ENCODE assay signal across 24 cellular contexts in genomic region chr11:5737672-5738071, GRCh38. TPM values are rescaled to one million over a fixed set of nuclear protein-coding genes. Genes with fewer than 3 reads are reported as not detected.
"Had no signal": no experiment of that assay in that cellular context is flagged by ENCODE, and none has a peak within 500 bp of the region (broad histone marks: within the 10 kb centered on the region; RNA-seq: fewer than 3 reads in every experiment).

No MANE protein-coding gene starts in this region.

- H3K4me2 ChIP-seq: SK-N-SH had no signal

- H3K27ac ChIP-seq: ascending aorta, heart right ventricle, pancreas, tibial artery had no signal

- DNase-seq: activated CD4-positive, alpha-beta T cell treated with anti-CD3 and anti-CD28 coated beads, Interleukin-2, amount 10 ng/mL, durations not matched to agents 24 days and 14 days; activated CD8-positive, alpha-beta memory T cell treated with anti-CD3 and anti-CD28 coated beads, Interleukin-2, amount 50 U/mL, for 4 hours; activated naive CD4-positive, alpha-beta T cell treated with anti-CD3 and anti-CD28 coated beads, Interleukin-2, amount 10 ng/mL, durations not matched to agents 7 days and 5 days; activated naive CD8-positive, alpha-beta T cell treated with anti-CD3 and anti-CD28 coated beads, Interleukin-2, amount 50 U/mL, for 24 hours; activated T-cell treated with anti-CD3 and anti-CD28 coated beads, Interleukin-2, amount 50 U/mL, for 4 hours; effector CD8-positive, alpha-beta T cell; foreskin melanocyte; heart right ventricle; immature natural killer cell; left cardiac atrium; mesendoderm; naive thymus-derived CD8-positive, alpha-beta T cell; pancreas; SK-N-SH; stimulated activated naive B cell treated with anti-CD40 and anti-IgM and Interleukin-4, amounts not matched to agents 10 μg/mL and 1 μg/mL and 100 μg/mL, for 72 hours; T-cell; tibial artery had no signal

- H3K36me3 ChIP-seq: ascending aorta, heart right ventricle, pancreas, tibial artery had no signal

- FAIRE-seq: endothelial cell of umbilical vein, pancreas had no signal

- H3K9ac ChIP-seq: SK-N-SH had no signal

- H3K4me3 ChIP-seq: ascending aorta, heart right ventricle, pancreas, tibial artery had no signal

- H3K9me3 ChIP-seq: pancreas, SK-N-SH had no signal

- ATAC-seq: activated naive CD8-positive, alpha-beta T cell treated with anti-CD3 and anti-CD28 coated beads, Interleukin-2, amount 50 U/mL, for 24 hours; activated T-cell treated with anti-CD3 and anti-CD28 coated beads, Interleukin-2, amount 50 U/mL, for 4 hours; heart right ventricle; left cardiac atrium; naive thymus-derived CD8-positive, alpha-beta T cell; pancreas; stimulated activated naive B cell treated with anti-CD40 and anti-IgM and Interleukin-4, amounts not matched to agents 10 μg/mL and 1 μg/mL and 100 μg/mL, for 72 hours; T-cell had no signal

- H3K4me1 ChIP-seq: ascending aorta, heart right ventricle, pancreas, tibial artery had no signal

- H3K27me3 ChIP-seq: ascending aorta, heart right ventricle, tibial artery had no signal

RNA-seq across cellular contexts. Expression of gene OR56B1, which starts 1.4 kb away (rescaled TPM):
- total RNA-seq: activated T-cell treated with anti-CD3 and anti-CD28 coated beads, Interleukin-2, amount 50 U/mL, for 4 hours; ascending aorta; cerebellum; endothelial cell of umbilical vein; heart right ventricle; left cardiac atrium; mucosa of gallbladder; pancreas; pulmonary artery endothelial cell had no signal
- polyA plus RNA-seq: endothelial cell of umbilical vein; heart right ventricle; naive thymus-derived CD8-positive, alpha-beta T cell; pancreas; SK-N-SH; urinary bladder had no signal

RNA-seq across cellular contexts. Expression of gene OR52N4, which starts 16.4 kb away (rescaled TPM):
- total RNA-seq: activated CD4-positive, alpha-beta T cell treated with anti-CD3 and anti-CD28 coated beads, Interleukin-2, amount 10 ng/mL, durations not matched to agents 24 days and 14 days; activated T-cell treated with anti-CD3 and anti-CD28 coated beads, Interleukin-2, amount 50 U/mL, for 4 hours; ascending aorta; cerebellum; endothelial cell of umbilical vein; left cardiac atrium; lower leg skin; mucosa of gallbladder; pancreas; pulmonary artery endothelial cell; urinary bladder had no signal
- polyA plus RNA-seq: heart right ventricle, immature natural killer cell had no signal

RNA-seq across cellular contexts. Expression of gene OR52N5, which starts 45.5 kb away (rescaled TPM):
- total RNA-seq: activated CD4-positive, alpha-beta T cell treated with anti-CD3 and anti-CD28 coated beads, Interleukin-2, amount 10 ng/mL, durations not matched to agents 24 days and 14 days; activated T-cell treated with anti-CD3 and anti-CD28 coated beads, Interleukin-2, amount 50 U/mL, for 4 hours; ascending aorta; endothelial cell of umbilical vein; left cardiac atrium; lower leg skin; mucosa of gallbladder; naive thymus-derived CD8-positive, alpha-beta T cell; pulmonary artery endothelial cell; T-cell; urinary bladder had no signal
- polyA plus RNA-seq: endothelial cell of umbilical vein; heart right ventricle; immature natural killer cell; naive thymus-derived CD8-positive, alpha-beta T cell; pancreas; SK-N-SH; urinary bladder had no signal
